8 cellular contexts compared by ENCODE assay signal in genomic region chr3:38479431-38480092, GRCh38. TPM values are rescaled to one million over a fixed set of nuclear protein-coding genes. Genes with fewer than 3 reads are reported as not detected.
DNase-seq lines count a peak whose midpoint lies in the region; ATAC-seq and TF ChIP-seq lines count a peak whose summit lies in the region.
"Had no signal": no experiment of that assay in that cellular context is flagged by ENCODE, and none has a peak within 500 bp of the region (broad histone marks: within the 10 kb centered on the region; RNA-seq: fewer than 3 reads in every experiment).

No MANE protein-coding gene starts in this region.

- no peaks in the 10 kb centered on the region for H3K27me3 ChIP-seq in GM06990 (replicated peaks; ENCODE audit: control insufficient read depth, insufficient read depth, low read length)
- no peaks in the 10 kb centered on the region for H3K27me3 ChIP-seq in HAP-1 (ENCODE audit: low read depth)
- no peaks in the 10 kb centered on the region for H3K27me3 ChIP-seq in esophagus squamous epithelium
- no peaks in the 10 kb centered on the region for H3K27me3 ChIP-seq in naive thymus-derived CD4-positive, alpha-beta T cell (ENCODE audit: control insufficient read depth in 2 of 2, insufficient read depth in 2 of 2, low read length in 2 of 2)

- DNase-seq in GM06990 (ENCODE audit: extremely low read depth, insufficient read length), result no peak
- DNase-seq in HAP-1 (ENCODE audit: low spot score in 2 of 2), result peak; percentile 17 to 67
- DNase-seq in NCI-H2227 (lab: John Stamatoyannopoulos, UW; ENCODE audit: unreplicated experiment), result peak; percentile 37
- peak; percentile 20 for DNase-seq in activated CD8-positive, alpha-beta memory T cell treated with anti-CD3 and anti-CD28 coated beads, Interleukin-2, amount 50 U/mL, for 24 hours (ENCODE audit: extremely low read depth)
- no peak for DNase-seq in esophagus squamous epithelium (lab: John Stamatoyannopoulos, UW)
- DNase-seq in naive thymus-derived CD4-positive, alpha-beta T cell, result peak in 8 of 9 donors; percentile 30 to 63 (median 44)
- DNase-seq in ureter (ENCODE audit: low spot score), result peak; percentile 71

- no peaks in the 10 kb centered on the region for H3K9me3 Mint-ChIP-seq in naive thymus-derived CD4-positive, alpha-beta T cell
- H3K9me3 Mint-ChIP-seq: activated naive CD4-positive, alpha-beta T cell treated with anti-CD3 and anti-CD28 coated beads, Interleukin-2, amount 50 U/mL, for 24 hours had no signal

- no peak overlapping the region for H3K27ac ChIP-seq in esophagus squamous epithelium
- no peak overlapping the region for H3K27ac ChIP-seq in naive thymus-derived CD4-positive, alpha-beta T cell (ENCODE audit: low read depth, low read length)

- H3K4me3 ChIP-seq in GM06990 (replicated peaks; ENCODE audit: low read depth, low read length), result no peak overlapping the region
- H3K4me3 ChIP-seq in HAP-1, result no peak overlapping the region
- H3K4me3 ChIP-seq in esophagus squamous epithelium, result no peak overlapping the region
- no peak overlapping the region for H3K4me3 ChIP-seq in naive thymus-derived CD4-positive, alpha-beta T cell (ENCODE audit: low read length)

- CTCF ChIA-PET in naive thymus-derived CD4-positive, alpha-beta T cell (lab: Charles Lee), result interaction anchor here (0.9 to 4.1 kb wide), 8 partner anchors 17 to 807 kb away, joined by 3 to 60 read pairs (median 5); partner anchors contain the start of genes EXOG and XYLB

- peak overlapping the region in 4 of 9 donors; percentile 36 to 65 (median 50) for H3K27ac Mint-ChIP-seq in naive thymus-derived CD4-positive, alpha-beta T cell
- H3K27ac Mint-ChIP-seq: activated naive CD4-positive, alpha-beta T cell treated with anti-CD3 and anti-CD28 coated beads, Interleukin-2, amount 50 U/mL, for 24 hours had no signal

- ATAC-seq in naive thymus-derived CD4-positive, alpha-beta T cell, result peak; percentile 79

- in situ Hi-C loops in HAP-1 (cut with MboI; ENCODE audit: low sequenced_read_pairs), result loop anchor here (10.0 kb wide), 2 partner anchors 135 to 355 kb away; partner anchors contain the start of gene XYLB

- POLR2A ChIA-PET in naive thymus-derived CD4-positive, alpha-beta T cell (lab: Charles Lee), result interaction anchor here (0.7 to 2.2 kb wide), 2 partner anchors 14 to 134 kb away, joined by 4 to 6 read pairs; no protein-coding TSS in a partner anchor

- no peaks in the 10 kb centered on the region for H3K27me3 Mint-ChIP-seq in naive thymus-derived CD4-positive, alpha-beta T cell
- H3K27me3 Mint-ChIP-seq: activated naive CD4-positive, alpha-beta T cell treated with anti-CD3 and anti-CD28 coated beads, Interleukin-2, amount 50 U/mL, for 24 hours had no signal

- H3K4me3 Mint-ChIP-seq in naive thymus-derived CD4-positive, alpha-beta T cell, result no peak overlapping the region
- H3K4me3 Mint-ChIP-seq: activated naive CD4-positive, alpha-beta T cell treated with anti-CD3 and anti-CD28 coated beads, Interleukin-2, amount 50 U/mL, for 24 hours had no signal

- peaks cover 0 to 6% (median 2%) of the 10 kb centered on the region in 7 donors for H3K4me1 Mint-ChIP-seq in naive thymus-derived CD4-positive, alpha-beta T cell

- peaks cover 6 to 32% (median 13%) of the 10 kb centered on the region in 5 donors for H3K36me3 Mint-ChIP-seq in naive thymus-derived CD4-positive, alpha-beta T cell

- 71% methylated on average over 10 of the region's 10 CpGs; no CpG with 5 or more reads in 1 of the 2 donors for WGBS in esophagus squamous epithelium, 2 donors

- intact Hi-C loops in esophagus squamous epithelium (cut with DNase I), result loop anchor here (2.0 to 10.0 kb wide), 2 partner anchors 133 to 365 kb away; partner anchors contain the start of gene XYLB
- intact Hi-C loops in naive thymus-derived CD4-positive, alpha-beta T cell (cut with micrococcal nuclease), result loop anchor here (1.0 to 10.0 kb wide), 6 partner anchors 25 to 505 kb away; partner anchors contain the start of gene XYLB (in 2 of the 2)

- no peaks in the 10 kb centered on the region for H3K9me3 ChIP-seq in HAP-1
- H3K9me3 ChIP-seq in esophagus squamous epithelium, result no peaks in the 10 kb centered on the region
- H3K9me3 ChIP-seq in naive thymus-derived CD4-positive, alpha-beta T cell (ENCODE audit: control insufficient read depth in 2 of 3, low read length in 3 of 3), result no peaks in the 10 kb centered on the region

- TF ChIP-seq CTCF in GM06990 (IDR thresholded peaks at IDR 0.05; ENCODE audit: insufficient read depth, low read length, poor library complexity, severe bottlenecking) (peak; percentile 81), esophagus squamous epithelium (IDR thresholded peaks at IDR 0.05) (peak; percentile 53 to 86 (median 74))

- H3K36me3 ChIP-seq in GM06990 (ENCODE audit: control insufficient read depth, insufficient read depth, low read length) (no peaks in the 10 kb centered on the region), HAP-1 (replicated peaks) (peaks cover 38% of the 10 kb centered on the region), esophagus squamous epithelium (peaks cover 0 to 68% (median 8%) of the 10 kb centered on the region in 3 donors)
- H3K36me3 ChIP-seq in naive thymus-derived CD4-positive, alpha-beta T cell (ENCODE audit: control insufficient read depth in 2 of 3, insufficient read depth in 3 of 3, low read length in 3 of 3), result peaks cover 3 to 34% (median 4%) of the 10 kb centered on the region in 3 experiments

- TF ChIP-seq POLR2A in esophagus squamous epithelium (IDR thresholded peaks at IDR 0.05), result no peak

- H3K4me1 ChIP-seq in HAP-1 (no peaks in the 10 kb centered on the region), esophagus squamous epithelium (no peaks in the 10 kb centered on the region)
- H3K4me1 ChIP-seq in naive thymus-derived CD4-positive, alpha-beta T cell (ENCODE audit: control insufficient read depth in 2 of 2, insufficient read depth in 2 of 2, low read length in 2 of 2), result no peaks in the 10 kb centered on the region

RNA-seq across cellular contexts. Expression of gene EXOG, which starts 16.6 kb away (rescaled TPM):
- total RNA-seq in esophagus squamous epithelium, result 10 to 100 TPM in 1 of 4 donors, 1 to 10 TPM in 3; 3.3 to 10.3 (median 5.3) TPM
- total RNA-seq in naive thymus-derived CD4-positive, alpha-beta T cell, result 10 to 100 TPM; 20.4 to 31.0 (median 21.3) TPM
- polyA plus RNA-seq in naive thymus-derived CD4-positive, alpha-beta T cell, result 1 to 10 TPM; 6.1 to 6.6 TPM
- 26.1 TPM for total RNA-seq in ureter

RNA-seq across cellular contexts. Expression of gene ACVR2B, which starts 25.9 kb away (rescaled TPM):
- total RNA-seq in esophagus squamous epithelium (1 to 10 TPM; 1.1 to 4.0 (median 2.4) TPM), ureter (11.8 TPM)
- 10 to 100 TPM in 2 of 5 experiments, 1 to 10 TPM in 3; 3.8 to 14.0 (median 8.3) TPM for total RNA-seq in naive thymus-derived CD4-positive, alpha-beta T cell
- 1 to 10 TPM in 1 of 2 donors, under 1 TPM in 1; 0.71 to 1.7 TPM for polyA plus RNA-seq in naive thymus-derived CD4-positive, alpha-beta T cell

Comparison
In these comparisons a context has a peak if more than half of its experiments do, and no peak if none do; other contexts are left out.
1. DNase-seq: peak in HAP-1 (2 of 2), NCI-H2227 (single experiment), activated CD8-positive, alpha-beta memory T cell treated with anti-CD3 and anti-CD28 coated beads, Interleukin-2, amount 50 U/mL, for 24 hours (single experiment), naive thymus-derived CD4-positive, alpha-beta T cell (8 of 9) and ureter (single experiment); none in GM06990 (single experiment) and esophagus squamous epithelium (single experiment).